8 cellular contexts compared by ENCODE assay signal in genomic region chr16:48244863-48245195, GRCh38. TPM values are rescaled to one million over a fixed set of nuclear protein-coding genes. Genes with fewer than 3 reads are reported as not detected.
A peak's percentile ranks its signal among the peaks of the same experiment; 100 is the strongest.
DNase-seq lines count a peak whose midpoint lies in the region; TF ChIP-seq lines count a peak whose summit lies in the region.

No MANE protein-coding gene starts in this region.

- H3K9ac ChIP-seq in NT2/D1 (ENCODE audit: insufficient read length, low read depth): peak overlapping the region; percentile 96
- peak overlapping the region; percentile 95 for H3K9ac ChIP-seq in endocrine pancreas (ENCODE audit: control insufficient read depth, insufficient read depth, low read length)

- POLR2A ChIA-PET in CD8-positive, alpha-beta memory T cell (lab: Charles Lee): no interaction called here

- no peaks in the 10 kb centered on the region for H3K27me3 Mint-ChIP-seq in CD8-positive, alpha-beta memory T cell

- peak overlapping the region; percentile 92 to 99 (median 95) for H3K4me3 Mint-ChIP-seq in CD8-positive, alpha-beta memory T cell

- in situ Hi-C loops in KBM-7 (cut with MboI; ENCODE audit: low pct_unique_long_range_greater_than_20kb, low sequenced_read_pairs): no loop called here

- H2AFZ ChIP-seq in neuron (ENCODE audit: low read depth, low read length): peak overlapping the region; percentile 43

- CTCF ChIA-PET in CD8-positive, alpha-beta memory T cell (lab: Charles Lee): interaction anchor here (1.5 kb wide), 1 partner anchor 24 kb away, joined by 3 read pairs; no protein-coding TSS in a partner anchor

- H3K4me1 Mint-ChIP-seq in CD8-positive, alpha-beta memory T cell: peaks cover 43 to 56% (median 49%) of the 10 kb centered on the region in 3 donors

- peak overlapping the region; percentile 95 to 99 (median 97) for H3K27ac Mint-ChIP-seq in CD8-positive, alpha-beta memory T cell

- H3K27ac ChIP-seq in CD8-positive, alpha-beta memory T cell (ENCODE audit: low read depth, low read length): peak overlapping the region; percentile 88

- no peak for DNase-seq in CD8-positive, alpha-beta memory T cell
- DNase-seq in NT2/D1 (ENCODE audit: low read depth, low spot score): no peak
- DNase-seq in erythroblast (lab: John Stamatoyannopoulos, UW): no peak
- DNase-seq in KBM-7: no peak
- no peak for DNase-seq in GOT3 (lab: John Stamatoyannopoulos, UW)
- no peak for DNase-seq in MV-4-11 (lab: John Stamatoyannopoulos, UW)

- no peaks in the 10 kb centered on the region for H3K9me3 Mint-ChIP-seq in CD8-positive, alpha-beta memory T cell

- H3K9me3 ChIP-seq in CD8-positive, alpha-beta memory T cell (ENCODE audit: low read length): no peaks in the 10 kb centered on the region
- H3K9me3 ChIP-seq in NT2/D1 (ENCODE audit: insufficient read depth, low read length) (no peaks in the 10 kb centered on the region), endocrine pancreas (ENCODE audit: control insufficient read depth, low read length) (no peaks in the 10 kb centered on the region), neuron (ENCODE audit: low read length) (no peaks in the 10 kb centered on the region)

- H3K4me3 ChIP-seq in CD8-positive, alpha-beta memory T cell (ENCODE audit: low read length): peak overlapping the region; percentile 94
- H3K4me3 ChIP-seq in NT2/D1 (ENCODE audit: insufficient read length, low read depth): peak overlapping the region; percentile 96
- peak overlapping the region; percentile 89 for H3K4me3 ChIP-seq in endocrine pancreas (ENCODE audit: control insufficient read depth, insufficient read depth, low read length)
- H3K4me3 ChIP-seq in neuron (ENCODE audit: low read length): peak overlapping the region; percentile 80

- H3K36me3 ChIP-seq in CD8-positive, alpha-beta memory T cell (ENCODE audit: insufficient read depth, low read length): no peaks in the 10 kb centered on the region
- H3K36me3 ChIP-seq in NT2/D1 (ENCODE audit: insufficient read depth, insufficient read length, low read length) (no peaks in the 10 kb centered on the region), endocrine pancreas (ENCODE audit: control insufficient read depth, insufficient read depth, low read length) (no peaks in the 10 kb centered on the region), neuron (ENCODE audit: insufficient read depth, low read length) (peaks cover 3% of the 10 kb centered on the region)

- H3K4me1 ChIP-seq in CD8-positive, alpha-beta memory T cell (ENCODE audit: insufficient read depth, low read length): peaks cover 34% of the 10 kb centered on the region
- H3K4me1 ChIP-seq in NT2/D1 (ENCODE audit: insufficient read depth, insufficient read length): no peaks in the 10 kb centered on the region
- peaks cover 11% of the 10 kb centered on the region for H3K4me1 ChIP-seq in endocrine pancreas (ENCODE audit: control insufficient read depth, insufficient read depth, low read length)
- peaks cover 14% of the 10 kb centered on the region for H3K4me1 ChIP-seq in neuron (ENCODE audit: insufficient read depth, low read length)

- no peak for TF ChIP-seq POLR2A in erythroblast (IDR thresholded peaks at IDR 0.05; ENCODE audit: low read length)

- H3K27me3 ChIP-seq in CD8-positive, alpha-beta memory T cell (ENCODE audit: insufficient read depth, low read length, poor library complexity, severe bottlenecking): no peaks in the 10 kb centered on the region
- H3K27me3 ChIP-seq in NT2/D1 (ENCODE audit: insufficient read depth, insufficient read length) (no peaks in the 10 kb centered on the region), endocrine pancreas (ENCODE audit: control insufficient read depth, insufficient read depth, low read length) (no peaks in the 10 kb centered on the region), neuron (ENCODE audit: insufficient read depth, low read length) (no peaks in the 10 kb centered on the region)

- H3K36me3 Mint-ChIP-seq in CD8-positive, alpha-beta memory T cell: peaks cover 0 to 14% (median 3%) of the 10 kb centered on the region in 3 donors

RNA-seq across cellular contexts. Expression of gene LONP2, which starts 0.7 kb away (rescaled TPM):
- 10 to 100 TPM; 54.9 to 55.7 TPM for total RNA-seq in CD8-positive, alpha-beta memory T cell
- 39.1 TPM for polyA plus RNA-seq in CD8-positive, alpha-beta memory T cell

RNA-seq across cellular contexts. Expression of gene ABCC11, which starts 2.5 kb away (rescaled TPM):
- total RNA-seq in CD8-positive, alpha-beta memory T cell: under 1 TPM; 0.22 TPM
- polyA plus RNA-seq in CD8-positive, alpha-beta memory T cell: not detected
